10 cellular contexts compared by ENCODE assay signal in the genomic region with DNA sequence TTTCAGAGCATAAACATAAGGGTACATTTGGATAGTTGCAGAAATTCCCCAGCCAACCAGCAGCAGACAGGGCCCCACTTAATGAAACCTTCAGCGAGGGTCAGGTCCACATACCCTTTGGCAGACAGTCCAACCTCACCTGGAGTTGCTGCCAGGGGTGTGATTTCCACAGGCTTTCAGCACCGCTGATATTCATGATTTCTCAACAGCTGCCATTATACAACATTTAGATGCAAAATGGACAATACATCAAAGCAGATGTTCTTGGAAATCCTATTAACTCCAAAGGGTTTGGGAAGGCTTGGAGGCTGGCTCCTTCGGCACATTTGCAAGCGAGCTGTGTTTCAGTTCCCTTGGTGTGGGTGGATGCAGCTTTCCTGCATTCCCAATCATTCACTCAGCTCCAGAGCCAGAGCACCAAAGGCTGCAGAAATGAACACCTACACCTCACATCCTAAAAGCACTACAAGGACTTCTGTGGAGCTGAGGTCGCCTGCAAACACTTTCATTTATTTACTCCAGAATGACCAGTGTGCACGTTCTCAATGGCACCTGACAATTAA.
"Had no signal": no experiment of that assay in that cellular context is flagged by ENCODE, and none has a peak within 500 bp of the region (broad histone marks: within the 10 kb centered on the region; RNA-seq: fewer than 3 reads in every experiment).

No MANE protein-coding gene starts in this region.

- ATAC-seq: activated CD4-positive, CD25-positive, alpha-beta regulatory T cell treated with anti-CD3 and anti-CD28 coated beads, Interleukin-2, amount 50 U/mL, for 24 hours had no signal

- H3K27ac ChIP-seq: cardiac muscle cell, skin epidermis, stomach had no signal

- DNase-seq: activated naive CD4-positive, alpha-beta T cell treated with anti-CD3 and anti-CD28 coated beads for 36 hours; cortex of kidney; effector memory CD4-positive, alpha-beta T cell; erythroblast; hypothalamus; stimulated activated CD4-positive, alpha-beta T cell treated with anti-CD3 and anti-CD28 coated beads, Interleukin-4, amount 100 ng/mL, for 4 hours had no signal

- H3K4me3 ChIP-seq: cardiac muscle cell, skin epidermis, stomach had no signal
